In genomic region chr11:63490551-63491239, GRCh38 we compare ENCODE assay signal across 8 cellular contexts. TPM values are rescaled to one million over a fixed set of nuclear protein-coding genes. Genes with fewer than 3 reads are reported as not detected.
A peak's percentile ranks its signal among the peaks of the same experiment; 100 is the strongest.
DNase-seq lines count a peak whose midpoint lies in the region; ATAC-seq lines count a peak whose summit lies in the region.

Gene PLAAT5 (minus strand): TSS chr11:63491167. CDS start chr11:63491034, 133 bp downstream.

- H4K5ac ChIP-seq in mesendoderm (ENCODE audit: low read length): peak within 1 kb of the TSS; percentile 35

- peak within 1 kb of the TSS in 1 of 2 donors; percentile 52 for H3K27ac Mint-ChIP-seq in effector memory CD8-positive, alpha-beta T cell

- H3K4me3 ChIP-seq in mesendoderm (ENCODE audit: low read length) (peak within 1 kb of the TSS; percentile 15), thymus (ENCODE audit: low read length) (peak within 1 kb of the TSS; percentile 57)

- H3K9me3 Mint-ChIP-seq in effector memory CD8-positive, alpha-beta T cell: peaks cover 0 to under 1% of the 10 kb centered on the region in 2 donors

- H3K27ac ChIP-seq in mesendoderm (ENCODE audit: low read depth, low read length): peak within 1 kb of the TSS; percentile 93
- H3K27ac ChIP-seq in thymus (ENCODE audit: low read depth): no peak within 1 kb of the TSS

- DNase-seq in stimulated activated CD4-positive, alpha-beta T cell treated with anti-CD3 and anti-CD28 coated beads, Interleukin-4, amount 100 ng/mL, for 1 hour: peak; percentile 30
- DNase-seq in stimulated activated CD4-positive, alpha-beta T cell treated with anti-CD3 and anti-CD28 coated beads, Interleukin-4, amount 100 ng/mL, for 24 hours: no peak
- DNase-seq in effector memory CD8-positive, alpha-beta T cell: peak in 2 of 3 experiments; percentile 17 to 23
- peak; percentile 84 for DNase-seq in mesendoderm
- DNase-seq in globus pallidus (ENCODE audit: low spot score): no peak
- DNase-seq in NCI-H1930 (lab: John Stamatoyannopoulos, UW): no peak

- peak within 1 kb of the TSS; percentile 94 for H4K8ac ChIP-seq in mesendoderm (ENCODE audit: low read depth, low read length)

- H3K36me3 ChIP-seq in mesendoderm (ENCODE audit: control insufficient read depth, insufficient read depth, low read length) (no peaks in the 10 kb centered on the region), thymus (ENCODE audit: control insufficient read depth, insufficient read depth) (no peaks in the 10 kb centered on the region)

- peak within 1 kb of the TSS; percentile 23 for H2BK15ac ChIP-seq in mesendoderm (replicated peaks; ENCODE audit: low read depth)

- ATAC-seq in effector memory CD8-positive, alpha-beta T cell (replicated peaks): peak; percentile 65
- no peak for ATAC-seq in HG02610 (IDR thresholded peaks at IDR 0.05; ENCODE audit: unreplicated experiment)

- peak within 1 kb of the TSS; percentile 60 for H3K4me2 ChIP-seq in mesendoderm (ENCODE audit: low read length)

- no CpG with 5 or more reads among the region's 60 CpGs for WGBS in mesendoderm (ENCODE audit: extremely low coverage, insufficient coverage, low lambda C conversion rate)
- 18% methylated on average over 60 of the region's 60 CpGs for WGBS in thymus

- peak within 1 kb of the TSS; percentile 90 for H2BK120ac ChIP-seq in mesendoderm (ENCODE audit: low read depth, low read length)

- no peak within 1 kb of the TSS for H2AK5ac ChIP-seq in mesendoderm (ENCODE audit: low read length)

- no peaks in the 10 kb centered on the region for H3K79me1 ChIP-seq in mesendoderm (ENCODE audit: low read length)

- no peak within 1 kb of the TSS for H3K23ac ChIP-seq in mesendoderm (ENCODE audit: low read length)

- peak within 1 kb of the TSS; percentile 84 for H3K9ac ChIP-seq in mesendoderm (ENCODE audit: low read length)

- H3K36me3 Mint-ChIP-seq in effector memory CD8-positive, alpha-beta T cell (ENCODE audit: insufficient read depth): no peaks in the 10 kb centered on the region

- H3K4me1 Mint-ChIP-seq in effector memory CD8-positive, alpha-beta T cell (ENCODE audit: low read depth in 2 of 2): peaks cover 3 to 7% of the 10 kb centered on the region in 2 donors

- peak within 1 kb of the TSS; percentile 86 for H3K56ac ChIP-seq in mesendoderm (ENCODE audit: low read length)

- peak within 1 kb of the TSS; percentile 61 for H2BK5ac ChIP-seq in mesendoderm (ENCODE audit: low read length)

- H3K27me3 ChIP-seq in mesendoderm (ENCODE audit: insufficient read depth, low read length, poor library complexity): no peaks in the 10 kb centered on the region
- peaks cover 3% of the 10 kb centered on the region for H3K27me3 ChIP-seq in thymus (ENCODE audit: control insufficient read depth, insufficient read depth)

- H3K4ac ChIP-seq in mesendoderm (ENCODE audit: low read depth, low read length): peak within 1 kb of the TSS; percentile 97

- H3K79me2 ChIP-seq in mesendoderm (ENCODE audit: control insufficient read depth, insufficient read depth, low read length): no peaks in the 10 kb centered on the region

- H3K27me3 Mint-ChIP-seq in effector memory CD8-positive, alpha-beta T cell: peaks cover 0 to 6% of the 10 kb centered on the region in 2 donors

- no peaks in the 10 kb centered on the region for H3K9me3 ChIP-seq in thymus (ENCODE audit: control insufficient read depth)

- peak within 1 kb of the TSS; percentile 94 for H3K18ac ChIP-seq in mesendoderm (ENCODE audit: low read length)

- peak within 1 kb of the TSS; percentile 62 to 84 for H3K4me3 Mint-ChIP-seq in effector memory CD8-positive, alpha-beta T cell

- H3K4me1 ChIP-seq in mesendoderm (ENCODE audit: control insufficient read depth, low read depth, low read length) (no peaks in the 10 kb centered on the region), thymus (ENCODE audit: control insufficient read depth, insufficient read depth, low read length) (peaks cover 7% of the 10 kb centered on the region)

RNA-seq across cellular contexts. Expression of gene PLAAT5, which starts in this region (rescaled TPM):
- 5.4 TPM for polyA plus RNA-seq in mesendoderm (2013, experiment 1 of 2)
- polyA plus RNA-seq in mesendoderm (2013, experiment 2 of 2): 5.7 TPM
- polyA plus RNA-seq in thymus: 0.11 TPM

Comparison
In these comparisons a context has a peak if more than half of its experiments do, and no peak if none do; other contexts are left out.
1. DNase-seq: peak in stimulated activated CD4-positive, alpha-beta T cell treated with anti-CD3 and anti-CD28 coated beads, Interleukin-4, amount 100 ng/mL, for 1 hour (single experiment), effector memory CD8-positive, alpha-beta T cell (2 of 3) and mesendoderm (single experiment); none in stimulated activated CD4-positive, alpha-beta T cell treated with anti-CD3 and anti-CD28 coated beads, Interleukin-4, amount 100 ng/mL, for 24 hours (single experiment), globus pallidus (single experiment) and NCI-H1930 (0 of 2).